ENCODE assay signal across 30 cellular contexts in genomic region chr6:123941855-123942254, GRCh38.
"Had no signal": no experiment of that assay in that cellular context is flagged by ENCODE, and none has a peak within 500 bp of the region (broad histone marks: within the 10 kb centered on the region; RNA-seq: fewer than 3 reads in every experiment).

No MANE protein-coding gene starts in this region.

- ATAC-seq: PC-3 had no signal

- H3K4me2 ChIP-seq: SK-N-SH had no signal

- H3K9me3 ChIP-seq: MG63, Peyer's patch, SJSA1, SK-N-SH had no signal

- H3K36me3 ChIP-seq: MG63, Peyer's patch, SJSA1 had no signal

- H3K4me3 ChIP-seq: MG63, Peyer's patch, SJSA1 had no signal

- H3K4me1 ChIP-seq: Peyer's patch had no signal

- H3K9ac ChIP-seq: SK-N-SH had no signal

- H3K27ac ChIP-seq: Peyer's patch, SJSA1 had no signal

- H3K27me3 ChIP-seq: MG63, Peyer's patch, SJSA1 had no signal

- DNase-seq: Kasumi-1; MG63; NCI-H1048; NCI-H1105 treated with DMSO at 0.1 percent for 48 hours; NCI-H1436; NCI-H146; NCI-H1694; NCI-H187; NCI-H1930; NCI-H2029 treated with DMSO at 0.1 percent for 48 hours; NCI-H2081 treated with DMSO at 0.1 percent for 48 hours; NCI-H2107; NCI-H226; NCI-H446 treated with DMSO at 0.1 percent for 48 hours; NCI-H510A; NCI-H524; NCI-H526; NCI-H69; NCI-H748 treated with DMSO at 0.1 percent for 48 hours; NCI-H82; NK-92 treated with Interleukin-12 subunit alpha and Interleukin-12 subunit beta, amount 100 ng/mL, for 24 hours; PC-3; Peyer's patch; Right ventricle myocardium superior; RPMI8226; SHP77 treated with DMSO at 0.1 percent for 48 hours; SK-N-SH; SW 1271; T-helper 1 cell had no signal
